8 cellular contexts compared by ENCODE assay signal in the genomic region with DNA sequence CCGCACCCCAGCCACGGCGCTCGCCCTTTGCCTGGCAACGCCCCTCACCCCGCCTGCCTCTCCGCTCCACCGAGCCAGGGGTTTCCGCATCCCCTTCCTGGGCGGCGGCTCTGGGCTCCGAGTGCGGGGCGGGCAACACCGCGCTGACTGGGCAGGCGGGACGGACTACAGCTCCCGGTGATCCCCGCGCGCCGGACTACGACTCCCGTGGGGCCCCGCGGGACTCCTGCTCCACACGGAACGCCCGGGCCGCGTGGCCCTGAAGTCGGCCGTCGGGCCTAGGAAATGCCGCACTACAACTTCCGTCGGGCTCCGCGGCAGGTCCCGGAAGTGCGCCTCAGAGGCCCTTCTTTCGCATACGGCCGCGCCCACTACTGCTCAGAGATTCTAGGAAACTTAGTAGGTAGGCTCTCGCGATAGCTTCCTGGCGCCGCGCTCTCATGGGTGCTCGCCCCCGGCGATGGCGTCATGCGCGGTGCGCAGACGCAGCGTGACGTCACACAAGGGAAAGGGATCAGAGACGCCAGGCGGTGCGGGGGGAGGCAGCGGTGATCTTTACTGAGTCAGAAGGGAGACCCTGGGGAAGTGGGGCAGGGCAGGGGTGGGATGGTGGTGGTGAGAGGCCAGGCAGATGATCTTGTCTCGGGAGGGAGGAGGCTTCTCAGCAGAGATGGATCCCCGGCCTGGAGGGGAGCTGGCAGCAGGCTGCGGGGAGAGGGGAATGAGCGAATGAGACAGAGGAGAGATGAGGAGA. TPM values are rescaled to one million over a fixed set of nuclear protein-coding genes. Genes with fewer than 3 reads are reported as not detected.
DNase-seq lines count a peak whose midpoint lies in the region; ATAC-seq lines count a peak whose summit lies in the region.

A gene with protein sequence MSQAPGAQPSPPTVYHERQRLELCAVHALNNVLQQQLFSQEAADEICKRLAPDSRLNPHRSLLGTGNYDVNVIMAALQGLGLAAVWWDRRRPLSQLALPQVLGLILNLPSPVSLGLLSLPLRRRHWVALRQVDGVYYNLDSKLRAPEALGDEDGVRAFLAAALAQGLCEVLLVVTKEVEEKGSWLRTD (minus strand): TSS at position 123 of the 754 bp plus-strand sequence. CDS start 760 bp downstream, outside the sequence.

- peak; percentile 100 for DNase-seq in NCI-H1105 (lab: John Stamatoyannopoulos, UW)
- peak; percentile 80 for DNase-seq in SKM-1 treated with dmso at 0.1 percent for 144 hours (lab: John Stamatoyannopoulos, UW; ENCODE audit: unreplicated experiment)
- DNase-seq in glomerular endothelial cell (ENCODE audit: extremely low read depth, low read depth, low spot score): peak; percentile 87
- peak; percentile 97 for DNase-seq in occipital lobe (lab: John Stamatoyannopoulos, UW)

- peak within 1 kb of the TSS; percentile 97 for H3K27ac Mint-ChIP-seq in activated naive CD8-positive, alpha-beta T cell

- H3K36me3 Mint-ChIP-seq in activated naive CD8-positive, alpha-beta T cell: no peaks in the 10 kb centered on the region

- H3K9me3 Mint-ChIP-seq in activated naive CD8-positive, alpha-beta T cell (ENCODE audit: low read depth): no peaks in the 10 kb centered on the region

- H3K27ac ChIP-seq in temporal lobe (ENCODE audit: low read depth, low read length): peak within 1 kb of the TSS; percentile 98

- H3K27me3 Mint-ChIP-seq in activated naive CD8-positive, alpha-beta T cell: peaks cover 3% of the 10 kb centered on the region

- peaks cover 13% of the 10 kb centered on the region for H3K4me1 Mint-ChIP-seq in activated naive CD8-positive, alpha-beta T cell (ENCODE audit: low read depth)

- H3K4me3 Mint-ChIP-seq in activated naive CD8-positive, alpha-beta T cell: peak within 1 kb of the TSS; percentile 94

- ATAC-seq in HG02610 (IDR thresholded peaks at IDR 0.05; ENCODE audit: unreplicated experiment): peak; percentile 85

- H3K4me3 ChIP-seq in GM08714 (ENCODE audit: low read length): peak within 1 kb of the TSS; percentile 83

RNA-seq across cellular contexts. Expression of the gene that starts here (rescaled TPM):
- total RNA-seq in glomerular endothelial cell (23.9 and 30.1 TPM in 2 replicates), occipital lobe (3.9 TPM), temporal lobe (6.1 TPM)

Comparison
In these comparisons a context has a peak if more than half of its experiments do, and no peak if none do; other contexts are left out.
1. Peak in every context shown above with its lines: DNase-seq, ATAC-seq, H3K4me3 ChIP-seq and H3K27ac ChIP-seq.